14 cellular contexts compared by ENCODE assay signal in the genomic region with DNA sequence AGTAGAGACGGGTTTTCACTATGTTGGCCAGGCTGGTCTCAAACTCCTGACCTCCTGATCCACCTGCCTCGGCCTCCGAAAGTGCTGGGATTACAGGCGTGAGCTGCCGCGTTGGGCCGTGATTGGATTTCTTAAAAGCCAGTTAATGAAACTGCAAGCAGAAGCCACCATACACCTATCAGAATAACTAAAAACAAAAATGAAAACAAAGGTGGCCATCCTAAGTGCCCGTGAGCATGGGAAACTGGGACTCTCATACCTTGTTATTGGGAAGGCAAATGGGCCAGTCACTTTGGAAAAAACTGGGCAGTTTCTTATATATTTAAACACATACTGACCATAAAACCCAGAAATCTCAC. TPM values are rescaled to one million over a fixed set of nuclear protein-coding genes. Genes with fewer than 3 reads are reported as not detected.
A peak's percentile ranks its signal among the peaks of the same experiment; 100 is the strongest.
DNase-seq lines count a peak whose midpoint lies in the region; ATAC-seq and TF ChIP-seq lines count a peak whose summit lies in the region.
"Had no signal": no experiment of that assay in that cellular context is flagged by ENCODE, and none has a peak within 500 bp of the region (broad histone marks: within the 10 kb centered on the region; RNA-seq: fewer than 3 reads in every experiment).

No MANE protein-coding gene starts in this region.

- no peaks in the 10 kb centered on the region for H3K9me3 ChIP-seq in DOHH2 (ENCODE audit: control insufficient read depth, insufficient read depth, low read length)
- H3K9me3 ChIP-seq: Caco-2, testis had no signal

- no peaks in the 10 kb centered on the region for H3K36me3 ChIP-seq in DOHH2 (ENCODE audit: control insufficient read depth, low read length)
- H3K36me3 ChIP-seq: WERI-Rb-1 had no signal

- TF ChIP-seq CTCF in DOHH2 (IDR thresholded peaks at IDR 0.05; ENCODE audit: low read depth, low read length, poor library complexity, severe bottlenecking) = no peak
- no peak for TF ChIP-seq CTCF in HFFc6 (IDR thresholded peaks at IDR 0.05)

- H3K27ac Mint-ChIP-seq in HFFc6 = no peak overlapping the region
- H3K27ac Mint-ChIP-seq in activated naive CD8-positive, alpha-beta T cell treated with anti-CD3 and anti-CD28 coated beads, Interleukin-2, amount 10 ng/mL, durations not matched to agents 7 days and 5 days = peak overlapping the region; percentile 80
- peak overlapping the region; percentile 74 to 95 for H3K27ac Mint-ChIP-seq in natural killer cell treated with Interleukin-12 subunit alpha and Interleukin-12 subunit beta and Interleukin-15 and Interleukin-18, amount 100 ng/mL, for 72 hours

- POLR2A ChIA-PET in activated naive CD8-positive, alpha-beta T cell treated with anti-CD3 and anti-CD28 coated beads, Interleukin-2, amount 10 ng/mL, durations not matched to agents 7 days and 5 days (lab: Charles Lee) = interaction anchor here (0.6 to 3.2 kb wide), 11 partner anchors 8 to 527 kb away, joined by 3 to 20 read pairs (median 6); partner anchors contain the start of genes ARPC3, FAM216A, GPN3 and HVCN1

- H3K4me2 ChIP-seq in DOHH2 (ENCODE audit: low read length) = peak overlapping the region; percentile 78

- no peaks in the 10 kb centered on the region for H3K9me3 Mint-ChIP-seq in HFFc6
- H3K9me3 Mint-ChIP-seq in activated naive CD8-positive, alpha-beta T cell treated with anti-CD3 and anti-CD28 coated beads, Interleukin-2, amount 10 ng/mL, durations not matched to agents 7 days and 5 days = no peaks in the 10 kb centered on the region
- no peaks in the 10 kb centered on the region for H3K9me3 Mint-ChIP-seq in natural killer cell treated with Interleukin-12 subunit alpha and Interleukin-12 subunit beta and Interleukin-15 and Interleukin-18, amount 100 ng/mL, for 72 hours

- H3K27me3 Mint-ChIP-seq in HFFc6 (ENCODE audit: insufficient read depth) = no peaks in the 10 kb centered on the region; the same call in 1 of the 2 replicates
- H3K27me3 Mint-ChIP-seq in activated naive CD8-positive, alpha-beta T cell treated with anti-CD3 and anti-CD28 coated beads, Interleukin-2, amount 10 ng/mL, durations not matched to agents 7 days and 5 days = no peaks in the 10 kb centered on the region
- no peaks in the 10 kb centered on the region for H3K27me3 Mint-ChIP-seq in natural killer cell treated with Interleukin-12 subunit alpha and Interleukin-12 subunit beta and Interleukin-15 and Interleukin-18, amount 100 ng/mL, for 72 hours

- no peaks in the 10 kb centered on the region for H3K9me2 ChIP-seq in DOHH2 (replicated peaks; ENCODE audit: control insufficient read depth, low read length)

- peak overlapping the region; percentile 96 for H3K27ac ChIP-seq in DOHH2 (ENCODE audit: low read depth, low read length)
- H3K27ac ChIP-seq: testis, WERI-Rb-1 had no signal

- H3K27me3 ChIP-seq in DOHH2 (ENCODE audit: control insufficient read depth, low read length) = no peaks in the 10 kb centered on the region
- H3K27me3 ChIP-seq: testis had no signal

- DNase-seq in HFFc6 = no peak
- DNase-seq in activated naive CD8-positive, alpha-beta T cell treated with anti-CD3 and anti-CD28 coated beads, Interleukin-2, amount 10 ng/mL, durations not matched to agents 7 days and 5 days = no peak
- no peak for DNase-seq in natural killer cell treated with Interleukin-12 subunit alpha and Interleukin-12 subunit beta and Interleukin-15 and Interleukin-18, amount 100 ng/mL, for 72 hours (ENCODE audit: low spot score)
- DNase-seq in D341Med (ENCODE audit: low spot score) = no peak
- DNase-seq in SW 1271 (lab: John Stamatoyannopoulos, UW) = no peak
- DNase-seq: Caco-2, NCI-H187, NCI-H748 treated with DMSO at 0.1 percent for 48 hours, SHP77 treated with DMSO at 0.1 percent for 48 hours, testis, WERI-Rb-1 had no signal

- no peaks in the 10 kb centered on the region for H4K20me1 ChIP-seq in DOHH2 (ENCODE audit: control insufficient read depth, insufficient read depth, low read depth, low read length)

- ATAC-seq in activated naive CD8-positive, alpha-beta T cell treated with anti-CD3 and anti-CD28 coated beads, Interleukin-2, amount 10 ng/mL, durations not matched to agents 7 days and 5 days (ENCODE audit: low read depth) = no peak
- ATAC-seq in natural killer cell treated with Interleukin-12 subunit alpha and Interleukin-12 subunit beta and Interleukin-15 and Interleukin-18, amount 100 ng/mL, for 72 hours = no peak
- no peak for ATAC-seq in HG03280 (IDR thresholded peaks at IDR 0.05; ENCODE audit: unreplicated experiment)
- ATAC-seq: HCT116 had no signal

- peaks cover 17% of the 10 kb centered on the region for H3F3A ChIP-seq in DOHH2 (ENCODE audit: control insufficient read depth, insufficient read depth)

- peaks cover 75% of the 10 kb centered on the region for H3K4me1 ChIP-seq in DOHH2 (ENCODE audit: control insufficient read depth, low read length)
- H3K4me1 ChIP-seq: Caco-2, testis had no signal

- H3K4me3 ChIP-seq in DOHH2 (ENCODE audit: low read length) = peak overlapping the region; percentile 73
- H3K4me3 ChIP-seq: testis had no signal

- no peaks in the 10 kb centered on the region for H3K79me2 ChIP-seq in DOHH2 (ENCODE audit: control insufficient read depth, low read length)

- H3K36me3 Mint-ChIP-seq in HFFc6 (ENCODE audit: low read depth) = no peaks in the 10 kb centered on the region
- H3K36me3 Mint-ChIP-seq in activated naive CD8-positive, alpha-beta T cell treated with anti-CD3 and anti-CD28 coated beads, Interleukin-2, amount 10 ng/mL, durations not matched to agents 7 days and 5 days = no peaks in the 10 kb centered on the region
- H3K36me3 Mint-ChIP-seq in natural killer cell treated with Interleukin-12 subunit alpha and Interleukin-12 subunit beta and Interleukin-15 and Interleukin-18, amount 100 ng/mL, for 72 hours = no peaks in the 10 kb centered on the region

- 0 out of 2 replicates have a peak, but pooled peaks cover 5% of the 10 kb centered on the region for H3K4me1 Mint-ChIP-seq in HFFc6 (ENCODE audit: low read depth)
- H3K4me1 Mint-ChIP-seq in activated naive CD8-positive, alpha-beta T cell treated with anti-CD3 and anti-CD28 coated beads, Interleukin-2, amount 10 ng/mL, durations not matched to agents 7 days and 5 days = peaks cover 12% of the 10 kb centered on the region
- H3K4me1 Mint-ChIP-seq in natural killer cell treated with Interleukin-12 subunit alpha and Interleukin-12 subunit beta and Interleukin-15 and Interleukin-18, amount 100 ng/mL, for 72 hours (ENCODE audit: low read depth in 2 of 2) = peaks cover 6 to 14% of the 10 kb centered on the region in 2 donors

- H3K4me3 Mint-ChIP-seq in HFFc6 = peak overlapping the region; percentile 25; the same call in 1 of the 2 replicates
- peak overlapping the region; percentile 79 for H3K4me3 Mint-ChIP-seq in activated naive CD8-positive, alpha-beta T cell treated with anti-CD3 and anti-CD28 coated beads, Interleukin-2, amount 10 ng/mL, durations not matched to agents 7 days and 5 days
- H3K4me3 Mint-ChIP-seq in natural killer cell treated with Interleukin-12 subunit alpha and Interleukin-12 subunit beta and Interleukin-15 and Interleukin-18, amount 100 ng/mL, for 72 hours = peak overlapping the region; percentile 89

RNA-seq across cellular contexts. Expression of gene TCTN1, which starts 7.7 kb away (rescaled TPM):
- total RNA-seq in HFFc6 (2021; fragmentation: NEBNext Ultra II Directional; extraction: Animal tissue kit (Norgen Biotek cat#: 25700)) = 10 to 100 TPM; 24.2 to 30.3 (median 25.6) TPM
- total RNA-seq in activated naive CD8-positive, alpha-beta T cell treated with anti-CD3 and anti-CD28 coated beads, Interleukin-2, amount 10 ng/mL, durations not matched to agents 7 days and 5 days = 10 to 100 TPM; 10.1 to 10.3 TPM
- 1 to 10 TPM; 5.0 to 8.9 TPM for total RNA-seq in natural killer cell treated with Interleukin-12 subunit alpha and Interleukin-12 subunit beta and Interleukin-15 and Interleukin-18, amount 100 ng/mL, for 72 hours

RNA-seq across cellular contexts. Expression of gene PPTC7, which starts 23.1 kb away (rescaled TPM):
- total RNA-seq in HFFc6 (2021; fragmentation: NEBNext Ultra II Directional; extraction: Animal tissue kit (Norgen Biotek cat#: 25700)) = 10 to 100 TPM in 5 of 6 experiments, 1 to 10 TPM in 1; 8.9 to 13.6 (median 12.0) TPM
- 10 to 100 TPM; 28.3 to 30.0 TPM for total RNA-seq in activated naive CD8-positive, alpha-beta T cell treated with anti-CD3 and anti-CD28 coated beads, Interleukin-2, amount 10 ng/mL, durations not matched to agents 7 days and 5 days
- 10 to 100 TPM; 35.2 to 42.1 TPM for total RNA-seq in natural killer cell treated with Interleukin-12 subunit alpha and Interleukin-12 subunit beta and Interleukin-15 and Interleukin-18, amount 100 ng/mL, for 72 hours

Comparison
In these comparisons a context has a peak if more than half of its experiments do, and no peak if none do; other contexts are left out.
1. H3K4me3 Mint-ChIP-seq: peak in every context shown above with its lines; median percentile 89 in natural killer cell treated with Interleukin-12 subunit alpha and Interleukin-12 subunit beta and Interleukin-15 and Interleukin-18, amount 100 ng/mL, for 72 hours; 79 in activated naive CD8-positive, alpha-beta T cell treated with anti-CD3 and anti-CD28 coated beads, Interleukin-2, amount 10 ng/mL, durations not matched to agents 7 days and 5 days; 25 in HFFc6.